ENCODE assay signal across 24 cellular contexts in the genomic region with DNA sequence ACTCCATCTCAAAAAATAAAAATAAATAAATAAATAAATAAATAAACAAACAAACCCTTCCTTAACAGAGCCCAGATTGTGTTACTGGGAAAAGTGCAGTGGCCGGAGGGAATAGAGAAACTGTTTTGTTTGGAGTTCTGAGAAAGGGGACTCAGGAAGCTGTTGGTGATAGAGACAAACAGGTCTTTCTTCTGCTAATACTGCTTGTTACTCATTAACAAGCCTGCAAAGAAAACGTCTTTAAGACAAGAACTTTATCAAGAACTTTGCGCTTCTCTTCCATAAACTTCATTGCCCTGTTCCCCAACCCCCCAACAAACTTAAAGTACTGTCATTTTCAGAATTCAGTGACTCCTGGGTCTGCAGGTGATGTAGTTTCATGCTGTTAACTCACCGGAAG.
"Had no signal": no experiment of that assay in that cellular context is flagged by ENCODE, and none has a peak within 500 bp of the region (broad histone marks: within the 10 kb centered on the region; RNA-seq: fewer than 3 reads in every experiment).

No MANE protein-coding gene starts in this region.

- H3K27me3 ChIP-seq: sigmoid colon, testis, vagina had no signal

- H3K4me1 Mint-ChIP-seq: activated naive CD8-positive, alpha-beta T cell treated with anti-CD3 and anti-CD28 coated beads for 36 hours had no signal

- H3K27me3 Mint-ChIP-seq: activated B cell treated with CpG ODN at 0.5 μM for 24 hours; activated naive CD8-positive, alpha-beta T cell treated with anti-CD3 and anti-CD28 coated beads for 36 hours; naive B cell had no signal

- H3K27ac ChIP-seq: lower lobe of right lung, testis, vagina had no signal

- H3K9me3 ChIP-seq: lower lobe of right lung, sigmoid colon, testis, vagina had no signal

- DNase-seq: activated B cell treated with CpG ODN at 0.5 μM for 24 hours; activated CD4-positive, alpha-beta T cell treated with anti-CD3 and anti-CD28 coated beads for 4 hours; activated CD4-positive, alpha-beta T cell treated with anti-CD3 and anti-CD28 coated beads, Interleukin-2, amount 50 U/mL, for 48 hours; activated CD8-positive, alpha-beta memory T cell treated with anti-CD3 and anti-CD28 coated beads, Interleukin-2, amount 50 U/mL, for 48 hours; activated naive CD4-positive, alpha-beta T cell treated with Interleukin-2 at 50 U/mL for 16 hours; activated naive CD8-positive, alpha-beta T cell treated with anti-CD3 and anti-CD28 coated beads for 36 hours; activated T-cell treated with anti-CD3 and anti-CD28 coated beads, Interleukin-2, amount 50 U/mL, for 4 hours; central memory CD4-positive, alpha-beta T cell; dermis blood vessel endothelial cell; effector memory CD4-positive, alpha-beta T cell; glutamatergic neuron; hypothalamus; lower lobe of right lung; mesendoderm; naive B cell; occipital lobe; sigmoid colon; stimulated activated CD4-positive, alpha-beta T cell treated with anti-CD3 and anti-CD28 coated beads, Interleukin-2, amount 100 ng/mL, for 48 hours; stimulated activated naive CD4-positive, alpha-beta T cell; T1000; testis; trophoblast cell had no signal

- H3K36me3 ChIP-seq: lower lobe of right lung, sigmoid colon, vagina had no signal

- H3K4me3 ChIP-seq: lower lobe of right lung, sigmoid colon, testis, vagina had no signal

- H3K27ac Mint-ChIP-seq: activated B cell treated with CpG ODN at 0.5 μM for 24 hours; activated naive CD8-positive, alpha-beta T cell treated with anti-CD3 and anti-CD28 coated beads for 36 hours; activated T-helper 2 cell treated with anti-CD3 and anti-CD28 coated beads, Interferon-gamma antibody, Interleukin-2, Interleukin-4, amounts not matched to agents 10 μg/mL and 5 μg/mL and 100 μg/mL, durations not matched to agents 14 hours and 24 hours and 36 hours; naive B cell had no signal

- H3K4me1 ChIP-seq: testis had no signal

- H3K9me3 Mint-ChIP-seq: activated B cell treated with CpG ODN at 0.5 μM for 24 hours; activated naive CD8-positive, alpha-beta T cell treated with anti-CD3 and anti-CD28 coated beads for 36 hours; activated T-cell treated with anti-CD3 and anti-CD28 coated beads, Interleukin-2, amount 50 U/mL, for 4 hours; activated T-helper 2 cell treated with anti-CD3 and anti-CD28 coated beads, Interferon-gamma antibody, Interleukin-2, Interleukin-4, amounts not matched to agents 10 μg/mL and 5 μg/mL and 100 μg/mL, durations not matched to agents 14 hours and 24 hours and 36 hours had no signal

- H3K36me3 Mint-ChIP-seq: activated naive CD8-positive, alpha-beta T cell treated with anti-CD3 and anti-CD28 coated beads for 36 hours had no signal

- H3K4me3 Mint-ChIP-seq: activated B cell treated with CpG ODN at 0.5 μM for 24 hours; activated naive CD8-positive, alpha-beta T cell treated with anti-CD3 and anti-CD28 coated beads for 36 hours; activated T-cell treated with anti-CD3 and anti-CD28 coated beads, Interleukin-2, amount 50 U/mL, for 4 hours; naive B cell had no signal
